In genomic region chr3:142947799-142948575, GRCh38 we compare ENCODE assay signal across 16 cellular contexts. TPM values are rescaled to one million over a fixed set of nuclear protein-coding genes. Genes with fewer than 3 reads are reported as not detected.
DNase-seq lines count a peak whose midpoint lies in the region; ATAC-seq, FAIRE-seq and TF ChIP-seq lines count a peak whose summit lies in the region.
"Had no signal": no experiment of that assay in that cellular context is flagged by ENCODE, and none has a peak within 500 bp of the region (broad histone marks: within the 10 kb centered on the region; RNA-seq: fewer than 3 reads in every experiment).

No MANE protein-coding gene starts in this region.

- H3K27me3 ChIP-seq in heart right ventricle = peaks cover 0 to 27% (median 12%) of the 10 kb centered on the region in 7 donors

- H3K27ac ChIP-seq in RWPE1 = no peak overlapping the region
- H3K27ac ChIP-seq in heart right ventricle = no peak overlapping the region
- H3K27ac ChIP-seq: HL-60, upper lobe of left lung had no signal

- peak in 5 of 8 donors; percentile 31 to 64 (median 39) for ATAC-seq in heart right ventricle
- ATAC-seq in omental fat pad (ENCODE audit: low FRiP score) = no peak

- H3K9me3 ChIP-seq in heart right ventricle = no peaks in the 10 kb centered on the region
- H3K9me3 ChIP-seq: upper lobe of left lung had no signal

- DNase-seq in stimulated activated naive CD4-positive, alpha-beta T cell treated with Interleukin-2 at 50 U/mL for 16 hours (lab: John Stamatoyannopoulos, UW) = peak; percentile 26
- DNase-seq in stimulated activated naive CD4-positive, alpha-beta T cell (lab: John Stamatoyannopoulos, UW) = no peak
- DNase-seq in RWPE1 (ENCODE audit: low spot score) (peak; percentile 19), heart right ventricle (no peak), NCI-H748 treated with DMSO at 0.1 percent for 48 hours (lab: John Stamatoyannopoulos, UW) (no peak), ureter (ENCODE audit: low spot score) (no peak), D721Med (ENCODE audit: insufficient read length, low spot score) (no peak), omental fat pad (ENCODE audit: low spot score) (no peak)
- DNase-seq: COR-L47, cortex of kidney, head of caudate nucleus, NCI-H1436 had no signal

- H3K4me1 ChIP-seq in heart right ventricle = peaks cover 0 to 12% (median 0%) of the 10 kb centered on the region in 9 donors

- 61% methylated on average over 13 of the region's 13 CpGs for WGBS in heart right ventricle, 2 donors

- intact Hi-C loops in heart right ventricle (cut with DNase I) = no loop called here

- FAIRE-seq in D721Med (lab: Jason Lieb, UNC) = no peak
- FAIRE-seq: GM12892 had no signal

- CTCF ChIA-PET in RWPE1 (lab: Yijun Ruan, JAX) = no interaction called here

- H3K4me3 ChIP-seq in heart right ventricle = peak overlapping the region in 8 of 10 donors; percentile 14 to 45 (median 36)
- H3K4me3 ChIP-seq: upper lobe of left lung had no signal

- no peak for TF ChIP-seq CTCF in RWPE1 (conservative IDR thresholded peaks at IDR 0.05; ENCODE audit: low read depth)
- no peak for TF ChIP-seq CTCF in heart right ventricle (IDR thresholded peaks at IDR 0.05)
- TF ChIP-seq CTCF in D721Med (IDR thresholded peaks at IDR 0.05; ENCODE audit: insufficient read depth, missing control alignments) = no peak
- TF ChIP-seq CTCF in omental fat pad (IDR thresholded peaks at IDR 0.05) = no peak

- POLR2A ChIA-PET in RWPE1 (lab: Yijun Ruan, JAX; ENCODE audit: low non-redundant PET) = no interaction called here

- H3K36me3 ChIP-seq in heart right ventricle = no peaks in the 10 kb centered on the region
- H3K36me3 ChIP-seq: upper lobe of left lung had no signal

RNA-seq across cellular contexts. Expression of gene PAQR9, which starts 15.5 kb away (rescaled TPM):
- 10 to 100 TPM in 9 of 10 donors, 1 to 10 TPM in 1; 9.7 to 18.4 (median 15.4) TPM for total RNA-seq in heart right ventricle
- polyA plus RNA-seq in heart right ventricle = 1 to 10 TPM; 3.9 to 5.1 TPM
- total RNA-seq in ureter = not detected
- 1 to 10 TPM in 1 of 4 donors, under 1 TPM in 1, not detected in 2; 0.93 to 1.8 TPM for total RNA-seq in omental fat pad
- total RNA-seq: pulmonary artery endothelial cell, upper lobe of left lung had no signal

RNA-seq across cellular contexts. Expression of gene U2SURP, which starts 53.4 kb away (rescaled TPM):
- 10 to 100 TPM; 35.8 to 49.3 (median 40.2) TPM for total RNA-seq in heart right ventricle
- 10 to 100 TPM; 14.1 to 47.4 TPM for polyA plus RNA-seq in heart right ventricle
- 125 TPM for total RNA-seq in ureter
- total RNA-seq in omental fat pad = 100 to 1,000 TPM in 1 of 4 donors, 10 to 100 TPM in 3; 59.5 to 106 (median 73.9) TPM

RNA-seq across cellular contexts. Expression of gene PCOLCE2, which starts 59.1 kb away (rescaled TPM):
- total RNA-seq in heart right ventricle (100 to 1,000 TPM in 3 of 10 donors, 10 to 100 TPM in 7; 49.9 to 143 (median 69.6) TPM), ureter (14.3 TPM), omental fat pad (100 to 1,000 TPM in 3 of 4 donors, 10 to 100 TPM in 1; 70.3 to 238 (median 159) TPM)
- 10 to 100 TPM; 57.8 to 74.5 TPM for polyA plus RNA-seq in heart right ventricle

Comparison
In these comparisons a context has a peak if more than half of its experiments do, and no peak if none do; other contexts are left out.
1. DNase-seq: peak in stimulated activated naive CD4-positive, alpha-beta T cell treated with Interleukin-2 at 50 U/mL for 16 hours (single experiment) and RWPE1 (single experiment); none in stimulated activated naive CD4-positive, alpha-beta T cell (0 of 6), heart right ventricle (0 of 2), NCI-H748 treated with DMSO at 0.1 percent for 48 hours (single experiment), ureter (single experiment), D721Med (single experiment) and omental fat pad (single experiment).